29 cellular contexts compared by ENCODE assay signal in genomic region chr6:100559859-100560258, GRCh38.
"Had no signal": no experiment of that assay in that cellular context is flagged by ENCODE, and none has a peak within 500 bp of the region (broad histone marks: within the 10 kb centered on the region; RNA-seq: fewer than 3 reads in every experiment).

No MANE protein-coding gene starts in this region.

- H3K27ac Mint-ChIP-seq: activated B cell treated with CpG ODN at 0.5 μM for 24 hours; activated CD4-positive, alpha-beta memory T cell treated with anti-CD3 and anti-CD28 coated beads for 36 hours; activated naive CD4-positive, alpha-beta T cell treated with anti-CD3 and anti-CD28 coated beads for 36 hours; activated naive CD4-positive, alpha-beta T cell treated with anti-CD3 and anti-CD28 coated beads, Interleukin-2, amount 50 U/mL, for 72 hours; activated T-helper 1 cell treated with anti-CD3 and anti-CD28 coated beads, Interleukin-12 subunit alpha, Interleukin-12 subunit beta, Interleukin-2, Interleukin-4 antibody, amounts not matched to agents 30 ng/mL and 10 ng/mL and 1 ng/mL, durations not matched to agents 14 hours and 24 hours and 36 hours had no signal

- H2AFZ ChIP-seq: PC-9 had no signal

- ATAC-seq: activated naive CD4-positive, alpha-beta T cell treated with anti-CD3 and anti-CD28 coated beads, Interleukin-2, amount 50 U/mL, for 72 hours; activated T-cell treated with anti-CD3 and anti-CD28 coated beads, Interleukin-2, amount 50 U/mL, for 4 hours; Right ventricle myocardium inferior had no signal

- H3K9ac ChIP-seq: KMS-11 had no signal

- H3K27me3 Mint-ChIP-seq: activated B cell treated with CpG ODN at 0.5 μM for 24 hours; activated CD4-positive, alpha-beta memory T cell treated with anti-CD3 and anti-CD28 coated beads for 36 hours had no signal

- H3K36me3 ChIP-seq: adrenal gland, brain microvascular endothelial cell had no signal

- H3K4me1 Mint-ChIP-seq: activated B cell treated with CpG ODN at 0.5 μM for 24 hours had no signal

- H3K4me2 ChIP-seq: KMS-11, PC-9 had no signal

- H3K4me3 Mint-ChIP-seq: activated B cell treated with CpG ODN at 0.5 μM for 24 hours; activated CD4-positive, alpha-beta memory T cell treated with anti-CD3 and anti-CD28 coated beads for 36 hours; activated naive CD4-positive, alpha-beta T cell treated with anti-CD3 and anti-CD28 coated beads for 36 hours; activated T-cell treated with anti-CD3 and anti-CD28 coated beads, Interleukin-2, amount 50 U/mL, for 4 hours; activated T-helper 1 cell treated with anti-CD3 and anti-CD28 coated beads, Interleukin-12 subunit alpha, Interleukin-12 subunit beta, Interleukin-2, Interleukin-4 antibody, amounts not matched to agents 30 ng/mL and 10 ng/mL and 1 ng/mL, durations not matched to agents 14 hours and 24 hours and 36 hours had no signal

- H3K27ac ChIP-seq: adrenal gland, brain microvascular endothelial cell, KMS-11, PC-9, RWPE1, VCaP had no signal

- H3K36me3 Mint-ChIP-seq: activated naive CD4-positive, alpha-beta T cell treated with anti-CD3 and anti-CD28 coated beads, Interleukin-2, amount 50 U/mL, for 72 hours had no signal

- H3K9me3 Mint-ChIP-seq: activated B cell treated with CpG ODN at 0.5 μM for 24 hours; activated CD4-positive, alpha-beta memory T cell treated with anti-CD3 and anti-CD28 coated beads for 36 hours; activated naive CD4-positive, alpha-beta T cell treated with anti-CD3 and anti-CD28 coated beads for 36 hours; activated naive CD4-positive, alpha-beta T cell treated with anti-CD3 and anti-CD28 coated beads, Interleukin-2, amount 50 U/mL, for 72 hours; activated T-cell treated with anti-CD3 and anti-CD28 coated beads, Interleukin-2, amount 50 U/mL, for 4 hours; activated T-helper 1 cell treated with anti-CD3 and anti-CD28 coated beads, Interleukin-12 subunit alpha, Interleukin-12 subunit beta, Interleukin-2, Interleukin-4 antibody, amounts not matched to agents 30 ng/mL and 10 ng/mL and 1 ng/mL, durations not matched to agents 14 hours and 24 hours and 36 hours had no signal

- H3K9me3 ChIP-seq: adrenal gland had no signal

- DNase-seq: activated B cell treated with CpG ODN at 0.5 μM for 24 hours; activated CD4-positive, alpha-beta memory T cell treated with anti-CD3 and anti-CD28 coated beads for 36 hours; activated CD4-positive, alpha-beta T cell treated with anti-CD3 and anti-CD28 coated beads for 4 hours; activated CD4-positive, alpha-beta T cell treated with anti-CD3 and anti-CD28 coated beads, Interleukin-2, amount 50 U/mL, for 1 hour; activated CD4-positive, CD25-positive, alpha-beta regulatory T cell treated with anti-CD3 and anti-CD28 coated beads, Interleukin-2, amount 50 U/mL, for 72 hours; activated CD8-positive, alpha-beta memory T cell treated with anti-CD3 and anti-CD28 coated beads, Interleukin-2, amount 50 U/mL, for 4 hours; activated gamma-delta T cell treated with Interleukin-2 at 50 U/mL for 16 hours; activated naive CD4-positive, alpha-beta T cell treated with anti-CD3 and anti-CD28 coated beads for 36 hours; activated T-cell treated with anti-CD3 and anti-CD28 coated beads for 4 hours; activated T-cell treated with anti-CD3 and anti-CD28 coated beads, Interleukin-2, amount 50 U/mL, for 4 hours; adrenal gland; central memory CD4-positive, alpha-beta T cell; NCI-H1694; NCI-H1930; NCI-H2081 treated with DMSO at 0.1 percent for 48 hours; NK-92 treated with Interleukin-12 subunit alpha and Interleukin-12 subunit beta, amount 100 ng/mL, for 24 hours; PC-9; SIG-M5; SW 1271; T-helper 1 cell; T-helper 2 cell; T-helper 9 cell had no signal

- H3K4me3 ChIP-seq: adrenal gland, PC-9 had no signal

- H3K4me1 ChIP-seq: adrenal gland had no signal

- H3K27me3 ChIP-seq: adrenal gland, brain microvascular endothelial cell had no signal
